Comparison of ENCODE assay signal across 18 cellular contexts in genomic region chr7:28024786-28025334, GRCh38.
A peak's percentile ranks its signal among the peaks of the same experiment; 100 is the strongest.
DNase-seq lines count a peak whose midpoint lies in the region; ATAC-seq, FAIRE-seq and TF ChIP-seq lines count a peak whose summit lies in the region.
"Had no signal": no experiment of that assay in that cellular context is flagged by ENCODE, and none has a peak within 500 bp of the region (broad histone marks: within the 10 kb centered on the region; RNA-seq: fewer than 3 reads in every experiment).

No MANE protein-coding gene starts in this region.

- peak; percentile 23 for FAIRE-seq in bronchial epithelial cell (lab: Jason Lieb, UNC)
- FAIRE-seq: RCC 7860 had no signal

- no peak overlapping the region for H2AK5ac ChIP-seq in IMR-90 (ENCODE audit: low read depth, low read length)
- H2AK5ac ChIP-seq in trophoblast cell (ENCODE audit: low read length): no peak overlapping the region

- BruUV-seq in IMR-90 (replicated peaks; lab: Mats Ljungman, UMichigan): no TSS peak

- H2BK15ac ChIP-seq in IMR-90 (ENCODE audit: low read depth, low read length): no peak overlapping the region

- DNase-seq in AML-193 (lab: John Stamatoyannopoulos, UW) (peak; percentile 10 to 22), IMR-90 (no peak), bronchial epithelial cell (ENCODE audit: low read depth) (no peak), trophoblast cell (no peak), activated gamma-delta T cell (lab: John Stamatoyannopoulos, UW) (no peak), H4 (ENCODE audit: low spot score) (no peak)
- DNase-seq: DMS 273 treated with DMSO at 0.1 percent for 48 hours, GOT3, HFFc6, KG1, NCI-H1436, NCI-H2029 treated with DMSO at 0.1 percent for 48 hours, NCI-H510A, NCI-H82, SJCRH30 had no signal

- H3K4me3 ChIP-seq in IMR-90 (ENCODE audit: insufficient read depth, low read depth, low read length) (no peak overlapping the region), bronchial epithelial cell (ENCODE audit: low read depth, low read length) (no peak overlapping the region), trophoblast cell (ENCODE audit: low read depth, low read length) (no peak overlapping the region)
- H3K4me3 ChIP-seq: BLaER1 treated with 17β-estradiol and CSF1 and Interleukin-3, amounts not matched to agents 10 nM and 100 nM; SJCRH30 had no signal

- H2AFZ ChIP-seq in IMR-90 (replicated peaks; ENCODE audit: low read length, poor library complexity) (no peak overlapping the region), trophoblast cell (ENCODE audit: insufficient read depth, low read length, poor library complexity) (no peak overlapping the region)

- no peak overlapping the region for H2BK20ac ChIP-seq in IMR-90 (ENCODE audit: low read depth, low read length)

- no peak overlapping the region for H4K5ac ChIP-seq in IMR-90 (ENCODE audit: low read depth, low read length)

- TF ChIP-seq POLR2A in IMR-90 (IDR thresholded peaks at IDR 0.05; ENCODE audit: low read depth, low read length): no peak

- H3K9ac ChIP-seq in IMR-90 (ENCODE audit: low read depth, low read length) (no peak overlapping the region), trophoblast cell (ENCODE audit: low read length) (no peak overlapping the region)
- H3K9ac ChIP-seq: BLaER1 treated with 17β-estradiol and CSF1 and Interleukin-3, amounts not matched to agents 10 nM and 100 nM had no signal

- H3K14ac ChIP-seq in IMR-90 (replicated peaks; ENCODE audit: low read depth, low read length): 0 out of 2 replicates have a peak overlapping the region, but pooled peaks have one; percentile 33
- no peak overlapping the region for H3K14ac ChIP-seq in trophoblast cell (ENCODE audit: low read length)

- H2BK120ac ChIP-seq in IMR-90 (ENCODE audit: low read depth, low read length) (no peak overlapping the region), trophoblast cell (ENCODE audit: insufficient read depth, low read length, poor library complexity) (peak overlapping the region; percentile 28)

- peaks cover 6% of the 10 kb centered on the region; the same call in 1 of the 2 replicates for H4K20me1 ChIP-seq in IMR-90 (ENCODE audit: insufficient read depth, low read length)

- no peaks in the 10 kb centered on the region for H3K79me2 ChIP-seq in trophoblast cell (ENCODE audit: control insufficient read depth, insufficient read depth, low read length, poor library complexity)

- no peak for ATAC-seq in IMR-90 (ENCODE audit: low read depth)
- no peak for ATAC-seq in HG03135 (IDR thresholded peaks at IDR 0.05; ENCODE audit: unreplicated experiment)

- H4K91ac ChIP-seq in IMR-90 (ENCODE audit: insufficient read depth, low read depth, low read length) (no peak overlapping the region), trophoblast cell (ENCODE audit: low read depth, low read length) (no peak overlapping the region)

- no peaks in the 10 kb centered on the region for H3K27me3 ChIP-seq in IMR-90 (ENCODE audit: control insufficient read depth, insufficient read depth, low read length)
- no peaks in the 10 kb centered on the region for H3K27me3 ChIP-seq in bronchial epithelial cell (ENCODE audit: control insufficient read depth, insufficient read depth, low read length)
- no peaks in the 10 kb centered on the region for H3K27me3 ChIP-seq in trophoblast cell (ENCODE audit: insufficient read depth, low read length)
- H3K27me3 ChIP-seq: BLaER1 treated with 17β-estradiol and CSF1 and Interleukin-3, amounts not matched to agents 10 nM and 100 nM; SJCRH30 had no signal

- H3K4me1 ChIP-seq in IMR-90 (ENCODE audit: control insufficient read depth, insufficient read depth, low read length): peaks cover 2% of the 10 kb centered on the region; the same call in 1 of the 2 replicates
- no peaks in the 10 kb centered on the region for H3K4me1 ChIP-seq in trophoblast cell (ENCODE audit: control insufficient read depth in 1 of 2, insufficient read depth in 2 of 2, low read length in 2 of 2)

- H3K4me2 ChIP-seq in IMR-90 (ENCODE audit: low read depth, low read length) (no peak overlapping the region), trophoblast cell (ENCODE audit: low read length) (no peak overlapping the region)

- H3K23ac ChIP-seq in IMR-90 (ENCODE audit: low read depth, low read length): no peak overlapping the region
- H3K23ac ChIP-seq in trophoblast cell (ENCODE audit: low read length): no peak overlapping the region

- POLR2A ChIA-PET in IMR-90 (lab: Charles Lee; ENCODE audit: unreplicated experiment): no interaction called here

- CTCF ChIA-PET in IMR-90 (lab: Yijun Ruan, JAX): no interaction called here

- H4K12ac ChIP-seq in trophoblast cell (ENCODE audit: low read depth, low read length): no peak overlapping the region

- H3K4ac ChIP-seq in IMR-90 (ENCODE audit: low read depth, low read length): no peak overlapping the region
- no peak overlapping the region for H3K4ac ChIP-seq in trophoblast cell (ENCODE audit: low read depth, low read length)

- in situ Hi-C loops in IMR-90 (cut with MboI; ENCODE audit: low sequenced_read_pairs): loop anchor here (25.0 kb wide), 1 partner anchor 238 kb away; no protein-coding TSS in a partner anchor

- no peak for TF ChIP-seq CTCF in IMR-90 (conservative IDR thresholded peaks at IDR 0.05; ENCODE audit: low read depth, low read length)
- no peak for TF ChIP-seq CTCF in bronchial epithelial cell (IDR thresholded peaks at IDR 0.05; ENCODE audit: insufficient read depth, low read length, severe bottlenecking)

- peaks cover 5 to 64% of the 10 kb centered on the region in 2 experiments; a peak in 3 of 4 replicates for H3K79me1 ChIP-seq in IMR-90 (ENCODE audit: low read depth in 1 of 2, low read length in 2 of 2)
- H3K79me1 ChIP-seq in trophoblast cell (ENCODE audit: low read length): no peaks in the 10 kb centered on the region

- intact Hi-C loops in IMR-90 (cut with micrococcal nuclease): loop anchor here (5.0 kb wide), 1 partner anchor 813 kb away; no protein-coding TSS in a partner anchor

- H3K56ac ChIP-seq in IMR-90 (ENCODE audit: extremely low read depth, insufficient read depth, low read length): no peak overlapping the region

- H3K9me3 ChIP-seq in IMR-90 (ENCODE audit: control insufficient read depth, insufficient read depth, low read length): no peaks in the 10 kb centered on the region
- H3K9me3 ChIP-seq in trophoblast cell (ENCODE audit: insufficient read depth, low read depth, low read length): no peaks in the 10 kb centered on the region
- H3K9me3 ChIP-seq: BLaER1 treated with 17β-estradiol and CSF1 and Interleukin-3, amounts not matched to agents 10 nM and 100 nM; SJCRH30 had no signal

- no peak overlapping the region for H2BK12ac ChIP-seq in trophoblast cell (ENCODE audit: low read length)

- H2BK5ac ChIP-seq in IMR-90 (ENCODE audit: low read depth, low read length, poor library complexity, severe bottlenecking) (no peak overlapping the region), trophoblast cell (ENCODE audit: low read depth, low read length, poor library complexity) (no peak overlapping the region)

- H3K36me3 ChIP-seq in IMR-90 (ENCODE audit: control insufficient read depth, insufficient read depth, low read length): no peaks in the 10 kb centered on the region
- no peaks in the 10 kb centered on the region for H3K36me3 ChIP-seq in bronchial epithelial cell (ENCODE audit: control insufficient read depth, insufficient read depth, low read length)
- no peaks in the 10 kb centered on the region for H3K36me3 ChIP-seq in trophoblast cell (ENCODE audit: control insufficient read depth in 1 of 2, insufficient read depth in 2 of 2, low read length in 2 of 2)
- H3K36me3 ChIP-seq: SJCRH30 had no signal

- H3K27ac ChIP-seq in IMR-90 (ENCODE audit: insufficient read depth, low read length) (no peak overlapping the region), trophoblast cell (ENCODE audit: low read depth, low read length) (no peak overlapping the region)
- H3K27ac ChIP-seq: BLaER1 treated with 17β-estradiol and CSF1 and Interleukin-3, amounts not matched to agents 10 nM and 100 nM; SJCRH30 had no signal

- H3K18ac ChIP-seq in IMR-90 (ENCODE audit: low read depth, low read length) (no peak overlapping the region), trophoblast cell (ENCODE audit: low read length) (no peak overlapping the region)

- 100% methylated on average over 1 of the region's 2 CpGs; no CpG with 5 or more reads in 1 of the 2 experiments for WGBS in IMR-90 (ENCODE audit: extremely low coverage in 2 of 2, insufficient read length in 1 of 2), 2 experiments
- WGBS in trophoblast cell (ENCODE audit: extremely low coverage, insufficient coverage, insufficient read length): no CpG with 5 or more reads among the region's 2 CpGs

- no peak overlapping the region for H2AK9ac ChIP-seq in IMR-90 (replicated peaks; ENCODE audit: low read depth, low read length, poor library complexity)

- dilution Hi-C loops in IMR-90 (cut with HindIII; ENCODE audit: low sequenced_read_pairs, unreplicated experiment): no loop called here

- no peaks in the 10 kb centered on the region for H3K9me1 ChIP-seq in IMR-90 (ENCODE audit: insufficient read depth, low read length)

- no peak for TF ChIP-seq RAD21 in IMR-90 (IDR thresholded peaks at IDR 0.05; ENCODE audit: low read length)

- H4K8ac ChIP-seq in IMR-90 (ENCODE audit: low read depth in 2 of 2, low read length in 2 of 2): no peak overlapping the region
- no peak overlapping the region for H4K8ac ChIP-seq in trophoblast cell (ENCODE audit: low read depth, low read length)

TF ChIP-seq in IMR-90, 13 proteins besides CTCF, POLR2A, EP300 and RAD21 (continues in another document):
- TF ChIP-seq CEBPB (IDR thresholded peaks at IDR 0.05; ENCODE audit: low read depth, low read length) (no peak), CHD1 (IDR thresholded peaks at IDR 0.05; ENCODE audit: low read depth, low read length) (no peak), SMC3 (IDR thresholded peaks at IDR 0.05; ENCODE audit: low read depth, low read length) (no peak), NFE2L2 (IDR thresholded peaks at IDR 0.05; ENCODE audit: low read depth, low read length) (no peak), MAFK (IDR thresholded peaks at IDR 0.05; ENCODE audit: low read depth, low read length) (no peak), MAZ (IDR thresholded peaks at IDR 0.05; ENCODE audit: borderline replicate concordance, low read depth, low read length) (no peak), RCOR1 (IDR thresholded peaks at IDR 0.05; ENCODE audit: insufficient replicate concordance, low read length) (no peak), MXI1 (IDR thresholded peaks at IDR 0.05; ENCODE audit: borderline replicate concordance, low read depth, low read length) (no peak), FOS (IDR thresholded peaks at IDR 0.05; ENCODE audit: low read depth, low read length) (no peak), RFX5 (IDR thresholded peaks at IDR 0.05; ENCODE audit: low read depth, low read length) (no peak), BHLHE40 (IDR thresholded peaks at IDR 0.05; ENCODE audit: low read depth, low read length) (no peak)

Comparison
In these comparisons a context has a peak if more than half of its experiments do, and no peak if none do; other contexts are left out.
1. DNase-seq: peak in AML-193 (2 of 2); none in IMR-90 (single experiment), bronchial epithelial cell (single experiment), trophoblast cell (0 of 2), activated gamma-delta T cell (single experiment) and H4 (single experiment).